ENCODE assay signal across 31 cellular contexts in the genomic region with DNA sequence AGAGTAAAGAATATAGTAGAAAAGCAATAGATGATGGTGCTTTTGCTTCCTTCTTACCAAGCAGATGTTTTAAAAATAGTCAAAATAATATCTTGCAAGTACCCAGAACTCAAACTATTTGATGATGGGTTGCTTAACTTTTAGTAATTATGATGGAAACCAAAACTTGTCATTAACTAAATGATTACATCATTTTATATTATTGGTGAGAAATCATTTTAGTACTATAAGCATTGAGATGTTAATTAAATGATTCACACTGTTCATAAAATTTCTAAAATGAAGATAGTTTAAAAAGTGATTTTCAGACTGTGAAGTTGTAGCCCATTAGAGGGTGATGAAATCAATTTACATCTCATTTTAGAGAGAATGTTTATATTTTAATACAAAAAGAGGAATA.
"Had no signal": no experiment of that assay in that cellular context is flagged by ENCODE, and none has a peak within 500 bp of the region (broad histone marks: within the 10 kb centered on the region; RNA-seq: fewer than 3 reads in every experiment).

No MANE protein-coding gene starts in this region.

- FAIRE-seq: astrocyte had no signal

- H3K27ac ChIP-seq: brain microvascular endothelial cell, coronary artery, dorsolateral prefrontal cortex, esophagus muscularis mucosa, gastroesophageal sphincter, VCaP had no signal

- DNase-seq: activated CD4-positive, alpha-beta memory T cell treated with anti-CD3 and anti-CD28 coated beads, Interleukin-2, amount 10 ng/mL, durations not matched to agents 7 days and 5 days; activated CD4-positive, alpha-beta T cell treated with anti-CD3 and anti-CD28 coated beads for 1 hour; activated CD4-positive, alpha-beta T cell treated with anti-CD3 and anti-CD28 coated beads for 4 hours; activated CD4-positive, alpha-beta T cell treated with anti-CD3 and anti-CD28 coated beads, Interleukin-2, amount 10 ng/mL, durations not matched to agents 7 days and 5 days; activated CD4-positive, alpha-beta T cell treated with anti-CD3 and anti-CD28 coated beads, Interleukin-2, amount 50 U/mL, for 4 hours; activated CD8-positive, alpha-beta memory T cell treated with anti-CD3 and anti-CD28 coated beads, Interleukin-2, amount 50 U/mL, for 48 hours; activated gamma-delta T cell; activated naive CD4-positive, alpha-beta T cell; activated naive CD4-positive, alpha-beta T cell treated with anti-CD3 and anti-CD28 coated beads, Interleukin-2, amount 10 ng/mL, durations not matched to agents 7 days and 5 days; activated naive CD8-positive, alpha-beta T cell treated with anti-CD3 and anti-CD28 coated beads, Interleukin-2, amount 10 ng/mL, durations not matched to agents 7 days and 5 days; activated T-cell treated with anti-CD3 and anti-CD28 coated beads for 4 hours; activated T-cell treated with anti-CD3 and anti-CD28 coated beads, Interleukin-2, amount 50 U/mL, for 24 hours; activated T-cell treated with anti-CD3 and anti-CD28 coated beads, Interleukin-2, amount 50 U/mL, for 72 hours; amniotic stem cell; anterior cingulate cortex; brain microvascular endothelial cell; dorsolateral prefrontal cortex; effector memory CD4-positive, alpha-beta T cell; endodermal cell; erythroblast; foreskin melanocyte; T-helper 2 cell had no signal

- H3K36me3 Mint-ChIP-seq: activated naive CD4-positive, alpha-beta T cell treated with anti-CD3 and anti-CD28 coated beads, Interleukin-2, amount 10 ng/mL, durations not matched to agents 7 days and 5 days; activated naive CD4-positive, alpha-beta T cell treated with anti-CD3 and anti-CD28 coated beads, Interleukin-2, amount 50 U/mL, for 72 hours; activated naive CD8-positive, alpha-beta T cell treated with anti-CD3 and anti-CD28 coated beads, Interleukin-2, amount 10 ng/mL, durations not matched to agents 7 days and 5 days; WTC11 had no signal

- H3K4me1 ChIP-seq: esophagus muscularis mucosa, gastroesophageal sphincter had no signal

- H3K4me1 Mint-ChIP-seq: central memory CD8-positive, alpha-beta T cell had no signal

- H3K4me3 Mint-ChIP-seq: activated CD4-positive, alpha-beta memory T cell treated with anti-CD3 and anti-CD28 coated beads, Interleukin-2, amount 10 ng/mL, durations not matched to agents 7 days and 5 days; activated CD4-positive, alpha-beta T cell treated with anti-CD3 and anti-CD28 coated beads, Interleukin-2, amount 10 ng/mL, durations not matched to agents 7 days and 5 days; activated naive CD4-positive, alpha-beta T cell treated with anti-CD3 and anti-CD28 coated beads, Interleukin-2, amount 10 ng/mL, durations not matched to agents 7 days and 5 days; activated naive CD8-positive, alpha-beta T cell treated with anti-CD3 and anti-CD28 coated beads, Interleukin-2, amount 10 ng/mL, durations not matched to agents 7 days and 5 days; activated T-cell treated with anti-CD3 and anti-CD28 coated beads, Interleukin-2, amount 50 U/mL, for 24 hours; activated T-cell treated with anti-CD3 and anti-CD28 coated beads, Interleukin-2, amount 50 U/mL, for 72 hours; central memory CD8-positive, alpha-beta T cell; dendritic cell treated with granulocyte-macrophage colony-stimulating factor and Interleukin-4, amounts not matched to agents 40 ng/mL and 50 ng/mL, for 4 days; endodermal cell; WTC11 had no signal

- H3K9me3 Mint-ChIP-seq: activated CD4-positive, alpha-beta memory T cell treated with anti-CD3 and anti-CD28 coated beads, Interleukin-2, amount 10 ng/mL, durations not matched to agents 7 days and 5 days; activated CD4-positive, alpha-beta T cell treated with anti-CD3 and anti-CD28 coated beads, Interleukin-2, amount 10 ng/mL, durations not matched to agents 7 days and 5 days; activated naive CD4-positive, alpha-beta T cell treated with anti-CD3 and anti-CD28 coated beads, Interleukin-2, amount 10 ng/mL, durations not matched to agents 7 days and 5 days; activated naive CD4-positive, alpha-beta T cell treated with anti-CD3 and anti-CD28 coated beads, Interleukin-2, amount 50 U/mL, for 72 hours; activated naive CD8-positive, alpha-beta T cell treated with anti-CD3 and anti-CD28 coated beads, Interleukin-2, amount 10 ng/mL, durations not matched to agents 7 days and 5 days; activated T-cell treated with anti-CD3 and anti-CD28 coated beads, Interleukin-2, amount 50 U/mL, for 24 hours; central memory CD8-positive, alpha-beta T cell; dendritic cell treated with granulocyte-macrophage colony-stimulating factor and Interleukin-4, amounts not matched to agents 40 ng/mL and 50 ng/mL, for 4 days; endodermal cell had no signal

- H3K36me3 ChIP-seq: brain microvascular endothelial cell, esophagus muscularis mucosa, gastroesophageal sphincter had no signal

- H3K9me3 ChIP-seq: esophagus muscularis mucosa, gastroesophageal sphincter had no signal

- H3K27ac Mint-ChIP-seq: activated CD4-positive, alpha-beta memory T cell treated with anti-CD3 and anti-CD28 coated beads, Interleukin-2, amount 10 ng/mL, durations not matched to agents 7 days and 5 days; activated CD4-positive, alpha-beta T cell treated with anti-CD3 and anti-CD28 coated beads, Interleukin-2, amount 10 ng/mL, durations not matched to agents 7 days and 5 days; activated naive CD4-positive, alpha-beta T cell treated with anti-CD3 and anti-CD28 coated beads, Interleukin-2, amount 10 ng/mL, durations not matched to agents 7 days and 5 days; activated naive CD4-positive, alpha-beta T cell treated with anti-CD3 and anti-CD28 coated beads, Interleukin-2, amount 50 U/mL, for 72 hours; activated T-cell treated with anti-CD3 and anti-CD28 coated beads, Interleukin-2, amount 50 U/mL, for 24 hours; activated T-cell treated with anti-CD3 and anti-CD28 coated beads, Interleukin-2, amount 50 U/mL, for 72 hours; dendritic cell treated with granulocyte-macrophage colony-stimulating factor and Interleukin-4, amounts not matched to agents 40 ng/mL and 50 ng/mL, for 4 days; endodermal cell; WTC11 had no signal

- ATAC-seq: activated naive CD4-positive, alpha-beta T cell treated with anti-CD3 and anti-CD28 coated beads, Interleukin-2, amount 50 U/mL, for 72 hours; activated T-cell treated with anti-CD3 and anti-CD28 coated beads, Interleukin-2, amount 50 U/mL, for 72 hours; gastroesophageal sphincter; WTC11 had no signal

- H3K4me3 ChIP-seq: coronary artery, dorsolateral prefrontal cortex, esophagus muscularis mucosa, gastroesophageal sphincter had no signal
